Comparison of ENCODE assay signal across 8 cellular contexts in genomic region chr12:94644141-94644575, GRCh38. TPM values are rescaled to one million over a fixed set of nuclear protein-coding genes. Genes with fewer than 3 reads are reported as not detected.
DNase-seq lines count a peak whose midpoint lies in the region; ATAC-seq, FAIRE-seq and TF ChIP-seq lines count a peak whose summit lies in the region.

No MANE protein-coding gene starts in this region.

- CTCF ChIA-PET in GM12878 (lab: Yijun Ruan, JAX): interaction anchor here (0.8 to 1.6 kb wide), 6 partner anchors 20 to 231 kb away, joined by 3 to 6 read pairs (median 3); no protein-coding TSS in a partner anchor

- H4K20me1 ChIP-seq in GM12878 (ENCODE audit: control insufficient read depth, insufficient read depth): 0 out of 2 replicates have a peak, but pooled peaks cover 1% of the 10 kb centered on the region
- no peaks in the 10 kb centered on the region for H4K20me1 ChIP-seq in Karpas-422 (ENCODE audit: insufficient read depth, low read depth, low read length)

- intact Hi-C loops in GM12878 (cut with micrococcal nuclease; ENCODE audit: unreplicated experiment): loop anchor here (5.0 to 10.0 kb wide), 2 partner anchors 82 to 121 kb away; no protein-coding TSS in a partner anchor
- intact Hi-C loops in activated T-helper 2 cell treated with anti-CD3 and anti-CD28 coated beads, Interferon-gamma antibody, Interleukin-2, Interleukin-4, amounts not matched to agents 10 μg/mL and 5 μg/mL and 100 μg/mL, durations not matched to agents 14 hours and 24 hours and 36 hours (cut with micrococcal nuclease): loop anchor here (1.0 to 10.0 kb wide), 5 partner anchors 23 to 497 kb away; partner anchors contain the start of genes NDUFA12 and PLXNC1

- peak overlapping the region; percentile 46 for H3K4me2 ChIP-seq in GM12878 (ENCODE audit: control insufficient read depth, insufficient read depth)
- no peak overlapping the region for H3K4me2 ChIP-seq in Karpas-422 (ENCODE audit: low read depth, low read length, poor library complexity, severe bottlenecking)

- TF ChIP-seq EP300 in GM12878 (IDR thresholded peaks at IDR 0.05; ENCODE audit: borderline replicate concordance in 1 of 2, control insufficient read depth in 1 of 2, low read depth in 2 of 2, low read length in 2 of 2): no peak

- H3K4me1 Mint-ChIP-seq in activated T-helper 2 cell treated with anti-CD3 and anti-CD28 coated beads, Interferon-gamma antibody, Interleukin-2, Interleukin-4, amounts not matched to agents 10 μg/mL and 5 μg/mL and 100 μg/mL, durations not matched to agents 14 hours and 24 hours and 36 hours (ENCODE audit: low read depth): peaks cover 43% of the 10 kb centered on the region

- H3K9ac ChIP-seq in GM12878 (ENCODE audit: control insufficient read depth, insufficient read depth, low read length): no peak overlapping the region
- no peak overlapping the region for H3K9ac ChIP-seq in Karpas-422 (ENCODE audit: low read length)

- H3K9me2 ChIP-seq in Karpas-422 (replicated peaks; ENCODE audit: insufficient read depth, low read length): no peaks in the 10 kb centered on the region

- in situ Hi-C loops in GM12878 (cut with MboI): no loop called here

- SMC1A ChIA-PET in GM12878 (lab: Charles Lee; ENCODE audit: uncharacterized antibody, unreplicated experiment): interaction anchor here (1.2 to 2.8 kb wide), 8 partner anchors 21 to 231 kb away, joined by 3 to 23 read pairs (median 4); no protein-coding TSS in a partner anchor

- no peak overlapping the region for H3K4me3 Mint-ChIP-seq in activated T-helper 2 cell treated with anti-CD3 and anti-CD28 coated beads, Interferon-gamma antibody, Interleukin-2, Interleukin-4, amounts not matched to agents 10 μg/mL and 5 μg/mL and 100 μg/mL, durations not matched to agents 14 hours and 24 hours and 36 hours (ENCODE audit: low read depth)

- peaks cover 72% of the 10 kb centered on the region for H3K27me3 Mint-ChIP-seq in activated T-helper 2 cell treated with anti-CD3 and anti-CD28 coated beads, Interferon-gamma antibody, Interleukin-2, Interleukin-4, amounts not matched to agents 10 μg/mL and 5 μg/mL and 100 μg/mL, durations not matched to agents 14 hours and 24 hours and 36 hours (ENCODE audit: low read depth)

- POLR2A ChIA-PET in GM12878 (lab: Charles Lee): interaction anchor here (0.6 to 1.3 kb wide), 4 partner anchors 21 to 119 kb away, joined by 3 to 8 read pairs (median 6); no protein-coding TSS in a partner anchor

- RAD21 ChIA-PET in GM12878 (lab: Charles Lee; ENCODE audit: unreplicated experiment): interaction anchor here (0.9 to 9.0 kb wide), 4 partner anchors 8 to 173 kb away, joined by 3 to 68 read pairs (median 4); no protein-coding TSS in a partner anchor

- TF ChIP-seq CTCF in GM12878 (IDR thresholded peaks at IDR 0.05 in 2 of 3, conservative IDR thresholded peaks at IDR 0.05 in 1 of 3; ENCODE audit: control insufficient read depth in 2 of 3, extremely low read depth in 1 of 3, insufficient read depth in 1 of 3, low read depth in 3 of 3, low read length in 3 of 3) (no peak), WERI-Rb-1 (IDR thresholded peaks at IDR 0.05; ENCODE audit: low read depth, low read length) (no peak)

- 25% methylated on average over 9 of the region's 9 CpGs for WGBS in GM12878 (ENCODE audit: insufficient coverage, insufficient replicate concordance, low lambda C conversion rate, missing lambda C conversion rate)

- H3K36me3 ChIP-seq in GM12878 (ENCODE audit: control insufficient read depth in 2 of 2, insufficient read depth in 2 of 2, low read length in 1 of 2) (no peaks in the 10 kb centered on the region), Karpas-422 (ENCODE audit: insufficient read depth, low read length) (no peaks in the 10 kb centered on the region), WERI-Rb-1 (no peaks in the 10 kb centered on the region)

- H3K4me1 ChIP-seq in GM12878 (ENCODE audit: control insufficient read depth, insufficient read depth, low read length): peaks cover 29% of the 10 kb centered on the region
- no peaks in the 10 kb centered on the region for H3K4me1 ChIP-seq in Karpas-422 (ENCODE audit: low read length)

- ATAC-seq in GM19438 (IDR thresholded peaks at IDR 0.05; ENCODE audit: low read depth, unreplicated experiment) (peak; percentile 41), GM12878 (peak; percentile 61)

- H3K27ac ChIP-seq in GM12878 (ENCODE audit: control insufficient read depth, insufficient read depth): peak overlapping the region; percentile 9; the same call in 1 of the 2 replicates
- H3K27ac ChIP-seq in Karpas-422 (ENCODE audit: low read length): no peak overlapping the region
- no peak overlapping the region for H3K27ac ChIP-seq in WERI-Rb-1

- FAIRE-seq in HTR-8/SVneo (lab: Jason Lieb, UNC) (no peak), GM12878 (lab: Jason Lieb, UNC) (no peak)

- peaks cover 10% of the 10 kb centered on the region for H3K79me2 ChIP-seq in GM12878 (ENCODE audit: control insufficient read depth, insufficient read depth, low read length)
- H3K79me2 ChIP-seq in Karpas-422 (ENCODE audit: low read length): no peaks in the 10 kb centered on the region

- H3K36me3 Mint-ChIP-seq in activated T-helper 2 cell treated with anti-CD3 and anti-CD28 coated beads, Interferon-gamma antibody, Interleukin-2, Interleukin-4, amounts not matched to agents 10 μg/mL and 5 μg/mL and 100 μg/mL, durations not matched to agents 14 hours and 24 hours and 36 hours (ENCODE audit: low read depth): no peaks in the 10 kb centered on the region

- peak; percentile 14 for DNase-seq in HTR-8/SVneo (ENCODE audit: insufficient read length, low spot score)
- DNase-seq in GM12878 (ENCODE audit: low read depth, low spot score): peak; percentile 26
- DNase-seq in myocyte (ENCODE audit: low read depth): peak; percentile 75
- DNase-seq in Karpas-422: no peak
- no peak for DNase-seq in NCI-H748 treated with DMSO at 0.1 percent for 48 hours (lab: John Stamatoyannopoulos, UW)
- DNase-seq in activated T-helper 2 cell treated with anti-CD3 and anti-CD28 coated beads, Interferon-gamma antibody, Interleukin-2, Interleukin-4, amounts not matched to agents 10 μg/mL and 5 μg/mL and 100 μg/mL, durations not matched to agents 14 hours and 24 hours and 36 hours (ENCODE audit: low spot score): no peak
- DNase-seq in WERI-Rb-1: no peak

- no peak overlapping the region for H3K27ac Mint-ChIP-seq in activated T-helper 2 cell treated with anti-CD3 and anti-CD28 coated beads, Interferon-gamma antibody, Interleukin-2, Interleukin-4, amounts not matched to agents 10 μg/mL and 5 μg/mL and 100 μg/mL, durations not matched to agents 14 hours and 24 hours and 36 hours

- no peak for TF ChIP-seq POLR2A in GM12878 (IDR thresholded peaks at IDR 0.05; ENCODE audit: low read depth, low read length)

- TF ChIP-seq RAD21 in GM12878 (IDR thresholded peaks at IDR 0.05; ENCODE audit: insufficient read depth, low read depth, low read length): no peak

- TSS peak; percentile 21 for BruUV-seq in GM12878 (replicated peaks; lab: Mats Ljungman, UMichigan)

- H3K9me3 Mint-ChIP-seq in activated T-helper 2 cell treated with anti-CD3 and anti-CD28 coated beads, Interferon-gamma antibody, Interleukin-2, Interleukin-4, amounts not matched to agents 10 μg/mL and 5 μg/mL and 100 μg/mL, durations not matched to agents 14 hours and 24 hours and 36 hours: no peaks in the 10 kb centered on the region

- H3K27me3 ChIP-seq in GM12878 (replicated peaks in 1 of 2; ENCODE audit: control insufficient read depth in 2 of 2, insufficient read depth in 2 of 2, low read length in 1 of 2) (no peaks in the 10 kb centered on the region), Karpas-422 (ENCODE audit: low read length) (no peaks in the 10 kb centered on the region), WERI-Rb-1 (ENCODE audit: insufficient read depth, low read depth, severe bottlenecking) (no peaks in the 10 kb centered on the region)

- H2AFZ ChIP-seq in GM12878 (ENCODE audit: control insufficient read depth, low read depth, low read length) (no peak overlapping the region), Karpas-422 (ENCODE audit: low read length) (no peak overlapping the region)

- H3K4me3 ChIP-seq in GM12878 (no peak overlapping the region), Karpas-422 (ENCODE audit: low read length) (no peak overlapping the region), WERI-Rb-1 (ENCODE audit: low read depth, low read length) (no peak overlapping the region)

- H3K9me3 ChIP-seq in GM12878 (replicated peaks; ENCODE audit: control insufficient read depth, insufficient read depth, low read length) (no peaks in the 10 kb centered on the region), Karpas-422 (ENCODE audit: low read length) (no peaks in the 10 kb centered on the region), WERI-Rb-1 (ENCODE audit: severe bottlenecking) (peaks cover 4% of the 10 kb centered on the region)

TF ChIP-seq in GM12878, 131 proteins besides CTCF, POLR2A, EP300 and RAD21 (continues in another document):
- TF ChIP-seq EED (IDR thresholded peaks at IDR 0.05; ENCODE audit: low read depth) (0 out of 2 replicates have a peak, but pooled peaks have one; percentile 10), EGR1 (IDR thresholded peaks at IDR 0.05; ENCODE audit: borderline replicate concordance in 1 of 2, low read depth in 2 of 2, low read length in 2 of 2) (no peak), IKZF2 (IDR thresholded peaks at IDR 0.05) (peak in 1 of 2 experiments; percentile 42; a peak in 2 of 4 replicates), RUNX3 (IDR thresholded peaks at IDR 0.05; ENCODE audit: low read length) (peak; percentile 66)

RNA-seq across cellular contexts. Expression of gene TMCC3, which starts 6.2 kb away (rescaled TPM):
- 35.4 and 38.9 TPM in 2 replicates for total RNA-seq in GM12878 (2013; cell fraction: nucleolus; rRNA removed)
- total RNA-seq in GM12878 (2014; rRNA removed): 12.4 and 14.2 TPM in 2 replicates
- 12.4 and 12.5 TPM in 2 replicates for total RNA-seq in GM12878 (2014; rRNA removed; fragmentation: Illumina TruSeq; extraction: Trizol)
- 20.5 and 22.5 TPM in 2 replicates for total RNA-seq in GM12878 (2021)
- polyA plus RNA-seq in GM12878 (2011; ENCODE audit: low read depth): 7.7 TPM
- 29.8 and 32.5 TPM in 2 replicates for polyA plus RNA-seq in GM12878 (2011; rRNA removed)
- polyA plus RNA-seq in GM12878 (2011; cell fraction: cytosol; rRNA removed): 21.1 and 22.9 TPM in 2 replicates
- polyA plus RNA-seq in GM12878 (2011; cell fraction: nucleus; rRNA removed): 17.9 and 19.0 TPM in 2 replicates
- polyA plus RNA-seq in GM12878 (2012): 9.7 and 12.6 TPM in 2 replicates
- polyA plus RNA-seq in GM12878 (2014; fragmentation: Illumina TruSeq; extraction: Trizol): 17.0 and 17.1 TPM in 2 replicates
- polyA plus RNA-seq in GM12878 (2014; fragmentation: Nextera tagmentation; extraction: Ambion mirVana): 1 to 10 TPM; 5.8 to 6.5 TPM
- 11.1 and 12.7 TPM in 2 replicates for polyA plus RNA-seq in GM12878 (2014; rRNA removed)
- 10 to 100 TPM in 1 of 2 experiments, 1 to 10 TPM in 1; 9.0 to 13.2 TPM for polyA plus RNA-seq in GM12878 (2016; fragmentation: Nextera tagmentation; extraction: Ambion mirVana)
- polyA minus RNA-seq in GM12878 (2011; rRNA and poly(A)+ RNA removed): 50.0 and 53.8 TPM in 2 replicates
- 12.6 and 13.5 TPM in 2 replicates for polyA minus RNA-seq in GM12878 (2011; cell fraction: cytosol; rRNA and poly(A)+ RNA removed)
- polyA minus RNA-seq in GM12878 (2011; cell fraction: nucleus; rRNA and poly(A)+ RNA removed): 11.5 and 17.8 TPM in 2 replicates
- 6.0 and 10.5 TPM in 2 replicates for total RNA-seq in myocyte
- polyA plus RNA-seq in myocyte (2012): 1.3 TPM
- 0.79 and 0.82 TPM in 2 replicates for total RNA-seq in Karpas-422 (2014; rRNA removed; shearing (Covaris generic); ENCODE audit: low replicate concordance)
- total RNA-seq in activated T-helper 2 cell treated with anti-CD3 and anti-CD28 coated beads, Interferon-gamma antibody, Interleukin-2, Interleukin-4, amounts not matched to agents 10 μg/mL and 5 μg/mL and 100 μg/mL, durations not matched to agents 14 hours and 24 hours and 36 hours: 0.05 and 0.14 TPM in 2 replicates

Comparison
In these comparisons a context has a peak if more than half of its experiments do, and no peak if none do; other contexts are left out.
1. DNase-seq: peak in HTR-8/SVneo (single experiment), GM12878 (single experiment) and myocyte (single experiment); none in Karpas-422 (single experiment), NCI-H748 treated with DMSO at 0.1 percent for 48 hours (single experiment), activated T-helper 2 cell treated with anti-CD3 and anti-CD28 coated beads, Interferon-gamma antibody, Interleukin-2, Interleukin-4, amounts not matched to agents 10 μg/mL and 5 μg/mL and 100 μg/mL, durations not matched to agents 14 hours and 24 hours and 36 hours (single experiment) and WERI-Rb-1 (single experiment).